ENCODE assay signal across 15 cellular contexts in the genomic region with DNA sequence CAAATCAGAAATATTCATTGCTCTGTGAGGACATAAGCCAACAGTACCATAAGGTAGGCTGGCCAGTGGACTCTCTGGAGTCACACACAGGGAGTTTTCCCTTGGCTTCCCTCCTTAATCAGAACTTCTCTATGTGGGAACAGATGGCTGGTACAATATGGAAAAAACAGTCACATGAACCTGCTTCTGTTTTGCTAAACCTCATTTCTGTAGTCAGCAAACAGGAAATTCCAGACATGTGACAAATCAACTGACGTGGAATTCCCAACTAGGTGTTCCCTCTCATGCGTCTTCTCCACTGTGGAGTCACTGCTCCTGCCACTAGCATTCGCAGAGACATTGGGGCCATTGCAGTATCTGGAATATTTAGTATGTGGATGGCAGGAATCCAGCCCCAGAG.
DNase-seq lines count a peak whose midpoint lies in the region; ATAC-seq and TF ChIP-seq lines count a peak whose summit lies in the region.
"Had no signal": no experiment of that assay in that cellular context is flagged by ENCODE, and none has a peak within 500 bp of the region (broad histone marks: within the 10 kb centered on the region; RNA-seq: fewer than 3 reads in every experiment).

No MANE protein-coding gene starts in this region.

- no peaks in the 10 kb centered on the region for H3K4me1 ChIP-seq in GM23248 (ENCODE audit: insufficient read depth)
- peaks cover 6% of the 10 kb centered on the region for H3K4me1 ChIP-seq in mucosa of descending colon (ENCODE audit: low read depth)

- intact Hi-C loops in mucosa of descending colon (cut with DNase I, micrococcal nuclease), result no loop called here

- whole genome bisulfite sequencing in GM23248 (ENCODE audit: low coverage in 1 of 2, low lambda C conversion rate in 2 of 2, missing lambda C conversion rate in 2 of 2), 2 experiments, result 17 to 20% methylated on average over 3 of the region's 3 CpGs

- no peak overlapping the region for H3K4me2 ChIP-seq in GM23248 (ENCODE audit: unreplicated experiment)
- H3K4me2 ChIP-seq: PC-9 had no signal

- H2AFZ ChIP-seq in GM23248, result no peak overlapping the region
- H2AFZ ChIP-seq: PC-9 had no signal

- H4K20me1 ChIP-seq in GM23248 (ENCODE audit: insufficient read depth), result no peaks in the 10 kb centered on the region

- POLR2A ChIA-PET in RWPE1 (lab: Yijun Ruan, JAX; ENCODE audit: low non-redundant PET), result interaction anchor here (0.6 kb wide), 1 partner anchor 15 kb away, joined by 3 read pairs; no protein-coding TSS in a partner anchor

- no peaks in the 10 kb centered on the region for H3K36me3 ChIP-seq in GM23248 (ENCODE audit: low read depth)
- no peaks in the 10 kb centered on the region for H3K36me3 ChIP-seq in mucosa of descending colon (ENCODE audit: low read depth)

- no peaks in the 10 kb centered on the region for H3K79me2 ChIP-seq in GM23248 (ENCODE audit: insufficient read depth)

- H3K4me3 ChIP-seq in GM23248 (no peak overlapping the region), epithelial cell of proximal tubule (ENCODE audit: low read depth, low read length) (no peak overlapping the region), mucosa of descending colon (no peak overlapping the region)
- H3K4me3 ChIP-seq: PC-9 had no signal

- DNase-seq in GM23248 (peak; percentile 8), RWPE1 (ENCODE audit: low spot score) (peak; percentile 31), epithelial cell of proximal tubule (ENCODE audit: low read depth) (peak; percentile 80), mucosa of descending colon (no peak), KBM-7 (no peak), DMS79 (lab: John Stamatoyannopoulos, UW) (no peak), activated gamma-delta T cell treated with Interleukin-2 at 50 U/mL for 16 hours (no peak)
- DNase-seq: C1 segment of cervical spinal cord; DND-41; Kasumi-1; NCI-H146; NCI-H510A; PC-9; stimulated activated naive CD4-positive, alpha-beta T cell treated with Interleukin-2 at 50 U/mL for 16 hours had no signal

- no peaks in the 10 kb centered on the region for H3F3A ChIP-seq in GM23248 (ENCODE audit: insufficient read depth)

- peak; percentile 65 for ATAC-seq in mucosa of descending colon
- no peak for ATAC-seq in HG03442 (IDR thresholded peaks at IDR 0.05; ENCODE audit: unreplicated experiment)

- no peak overlapping the region for H3K27ac ChIP-seq in GM23248
- no peak overlapping the region for H3K27ac ChIP-seq in RWPE1
- H3K27ac ChIP-seq: PC-9 had no signal

- in situ Hi-C loops in GM23248 (cut with MboI), result no loop called here
- in situ Hi-C loops in KBM-7 (cut with MboI; ENCODE audit: low pct_unique_long_range_greater_than_20kb, low sequenced_read_pairs), result no loop called here

- H3K9ac ChIP-seq in GM23248, result no peak overlapping the region

- no peaks in the 10 kb centered on the region for H3K9me2 ChIP-seq in GM23248 (ENCODE audit: insufficient read depth)

- CTCF ChIA-PET in RWPE1 (lab: Yijun Ruan, JAX), result interaction anchor here (0.5 to 0.6 kb wide), 2 partner anchors 217 to 231 kb away, joined by 3 read pairs; no protein-coding TSS in a partner anchor

- no peak for TF ChIP-seq CTCF in RWPE1 (conservative IDR thresholded peaks at IDR 0.05; ENCODE audit: low read depth)
- no peak for TF ChIP-seq CTCF in epithelial cell of proximal tubule (conservative IDR thresholded peaks at IDR 0.05; ENCODE audit: low read depth, low read length)
- no peak for TF ChIP-seq CTCF in mucosa of descending colon (IDR thresholded peaks at IDR 0.05)

- H3K27me3 ChIP-seq in GM23248 (replicated peaks; ENCODE audit: insufficient read depth), result no peaks in the 10 kb centered on the region; the same call in 1 of the 2 replicates

- H3K9me3 ChIP-seq in GM23248 (ENCODE audit: low read depth), result no peaks in the 10 kb centered on the region
- no peaks in the 10 kb centered on the region for H3K9me3 ChIP-seq in mucosa of descending colon

Comparison
In these comparisons a context has a peak if more than half of its experiments do, and no peak if none do; other contexts are left out.
1. DNase-seq: peak in GM23248 (single experiment), RWPE1 (single experiment) and epithelial cell of proximal tubule (single experiment); none in mucosa of descending colon (0 of 3), KBM-7 (single experiment), DMS79 (single experiment) and activated gamma-delta T cell treated with Interleukin-2 at 50 U/mL for 16 hours (single experiment).